Comparison of ENCODE assay signal across 22 cellular contexts in genomic region chr3:29494305-29495036, GRCh38.
DNase-seq lines count a peak whose midpoint lies in the region; TF ChIP-seq lines count a peak whose summit lies in the region.
"Had no signal": no experiment of that assay in that cellular context is flagged by ENCODE, and none has a peak within 500 bp of the region (broad histone marks: within the 10 kb centered on the region; RNA-seq: fewer than 3 reads in every experiment).

No MANE protein-coding gene starts in this region.

- CTCF ChIA-PET in SK-N-SH (lab: Yijun Ruan, JAX) = interaction anchor here (0.7 to 1.5 kb wide), 4 partner anchors 10 to 72 kb away, joined by 3 to 4 read pairs (median 3); no protein-coding TSS in a partner anchor

- H3F3A ChIP-seq in SK-N-SH (replicated peaks; ENCODE audit: insufficient read depth) = peaks cover 30% of the 10 kb centered on the region

- TF ChIP-seq EP300 in SK-N-SH (IDR thresholded peaks at IDR 0.05; ENCODE audit: borderline replicate concordance in 1 of 2, low read depth in 1 of 2, low read length in 1 of 2) = peak in 1 of 2 experiments; percentile 75; a peak in 3 of 4 replicates

- no peaks in the 10 kb centered on the region for H3K9me2 ChIP-seq in SK-N-SH

- intact Hi-C loops in activated CD4-positive, alpha-beta T cell treated with anti-CD3 and anti-CD28 coated beads, Interleukin-2, amount 10 ng/mL, durations not matched to agents 24 days and 14 days (cut with micrococcal nuclease) = no loop called here

- no peak overlapping the region for H3K27ac Mint-ChIP-seq in activated CD4-positive, alpha-beta T cell treated with anti-CD3 and anti-CD28 coated beads, Interleukin-2, amount 10 ng/mL, durations not matched to agents 24 days and 14 days
- H3K27ac Mint-ChIP-seq: activated naive CD4-positive, alpha-beta T cell treated with anti-CD3 and anti-CD28 coated beads for 36 hours; B cell; stimulated activated memory B cell treated with anti-CD40 and anti-IgM and Interleukin-4, amounts not matched to agents 10 μg/mL and 1 μg/mL and 100 μg/mL, for 72 hours had no signal

- peaks cover 7% of the 10 kb centered on the region; the same call in 1 of the 2 replicates for H3K79me2 ChIP-seq in SK-N-SH (ENCODE audit: insufficient read depth)

- DNase-seq in GM03348 (ENCODE audit: low spot score) (peak; percentile 56), SK-N-SH (peak; percentile 58), fibroblast of villous mesenchyme (ENCODE audit: low read depth) (peak; percentile 69), pons (ENCODE audit: low spot score) (peak; percentile 20), UCSD-AML1 (lab: John Stamatoyannopoulos, UW; ENCODE audit: unreplicated experiment) (no peak), NCI-H2196 treated with DMSO at 0.1 percent for 48 hours (lab: John Stamatoyannopoulos, UW; ENCODE audit: unreplicated experiment) (no peak)
- DNase-seq in activated naive CD4-positive, alpha-beta T cell treated with Interleukin-2 at 50 U/mL for 16 hours = no peak
- DNase-seq in activated CD4-positive, alpha-beta T cell treated with anti-CD3 and anti-CD28 coated beads, Interleukin-2, amount 10 ng/mL, durations not matched to agents 24 days and 14 days = no peak
- DNase-seq: activated CD4-positive, alpha-beta T cell treated with anti-CD3 and anti-CD28 coated beads, Interleukin-2, amount 50 U/mL, for 48 hours; activated naive CD4-positive, alpha-beta T cell treated with anti-CD3 and anti-CD28 coated beads for 36 hours; activated T-cell treated with anti-CD3 and anti-CD28 coated beads, Interleukin-2, amount 50 U/mL, for 1 hour; COR-L47; GOT3; NCI-H2029; NCI-H446 treated with DMSO at 0.1 percent for 48 hours; right cardiac atrium had no signal

- H3K4me3 ChIP-seq in SK-N-SH (ENCODE audit: low read depth in 2 of 2, low read length in 1 of 2) = peak overlapping the region; percentile 0 to 15; a peak in 3 of 4 replicates
- no peak overlapping the region for H3K4me3 ChIP-seq in fibroblast of villous mesenchyme (ENCODE audit: low read depth, low read length)
- H3K4me3 ChIP-seq: ascending aorta, thoracic aorta had no signal

- no peaks in the 10 kb centered on the region for H3K9me3 ChIP-seq in SK-N-SH
- H3K9me3 ChIP-seq: ascending aorta, thoracic aorta had no signal

- no peaks in the 10 kb centered on the region for H3K27me3 Mint-ChIP-seq in activated CD4-positive, alpha-beta T cell treated with anti-CD3 and anti-CD28 coated beads, Interleukin-2, amount 10 ng/mL, durations not matched to agents 24 days and 14 days
- H3K27me3 Mint-ChIP-seq: B cell; stimulated activated memory B cell treated with anti-CD40 and anti-IgM and Interleukin-4, amounts not matched to agents 10 μg/mL and 1 μg/mL and 100 μg/mL, for 72 hours had no signal

- POLR2A ChIA-PET in SK-N-SH (lab: Yijun Ruan, JAX) = interaction anchor here (0.8 to 1.8 kb wide), 3 partner anchors 22 to 148 kb away, joined by 3 to 9 read pairs (median 6); no protein-coding TSS in a partner anchor

- peak overlapping the region; percentile 1; the same call in 1 of the 2 replicates for H3K9ac ChIP-seq in SK-N-SH
- H3K9ac ChIP-seq: KMS-11 had no signal

- 34% methylated on average over 6 of the region's 6 CpGs for WGBS in SK-N-SH (ENCODE audit: low lambda C conversion rate)

- H3K27ac ChIP-seq in SK-N-SH (ENCODE audit: low read depth in 2 of 2, low read length in 1 of 2) = peak overlapping the region; percentile 60 to 99; a peak in 3 of 4 replicates
- H3K27ac ChIP-seq: KMS-11, RWPE1 had no signal

- H3K4me1 Mint-ChIP-seq in activated CD4-positive, alpha-beta T cell treated with anti-CD3 and anti-CD28 coated beads, Interleukin-2, amount 10 ng/mL, durations not matched to agents 24 days and 14 days = no peaks in the 10 kb centered on the region
- H3K4me1 Mint-ChIP-seq: B cell; stimulated activated memory B cell treated with anti-CD40 and anti-IgM and Interleukin-4, amounts not matched to agents 10 μg/mL and 1 μg/mL and 100 μg/mL, for 72 hours had no signal

- peaks cover 4% of the 10 kb centered on the region for H3K9me3 Mint-ChIP-seq in activated CD4-positive, alpha-beta T cell treated with anti-CD3 and anti-CD28 coated beads, Interleukin-2, amount 10 ng/mL, durations not matched to agents 24 days and 14 days

- H3K4me3 Mint-ChIP-seq in activated CD4-positive, alpha-beta T cell treated with anti-CD3 and anti-CD28 coated beads, Interleukin-2, amount 10 ng/mL, durations not matched to agents 24 days and 14 days = no peak overlapping the region
- H3K4me3 Mint-ChIP-seq: activated naive CD4-positive, alpha-beta T cell treated with anti-CD3 and anti-CD28 coated beads for 36 hours; B cell; stimulated activated memory B cell treated with anti-CD40 and anti-IgM and Interleukin-4, amounts not matched to agents 10 μg/mL and 1 μg/mL and 100 μg/mL, for 72 hours had no signal

- H3K27me3 ChIP-seq in SK-N-SH (ENCODE audit: insufficient read depth) = no peaks in the 10 kb centered on the region
- H3K27me3 ChIP-seq: ascending aorta had no signal

- peaks cover 0 to 19% of the 10 kb centered on the region in 2 experiments; a peak in 2 of 4 replicates for H3K4me1 ChIP-seq in SK-N-SH (ENCODE audit: control insufficient read depth in 1 of 2, insufficient read depth in 2 of 2, low read depth in 1 of 2, low read length in 1 of 2)
- H3K4me1 ChIP-seq: ascending aorta had no signal

- no peaks in the 10 kb centered on the region for H3K36me3 Mint-ChIP-seq in activated CD4-positive, alpha-beta T cell treated with anti-CD3 and anti-CD28 coated beads, Interleukin-2, amount 10 ng/mL, durations not matched to agents 24 days and 14 days (ENCODE audit: low read depth)
- H3K36me3 Mint-ChIP-seq: stimulated activated memory B cell treated with anti-CD40 and anti-IgM and Interleukin-4, amounts not matched to agents 10 μg/mL and 1 μg/mL and 100 μg/mL, for 72 hours had no signal

- no peak overlapping the region for H2AFZ ChIP-seq in SK-N-SH (ENCODE audit: low read depth)

- no peak for TF ChIP-seq RAD21 in SK-N-SH (IDR thresholded peaks at IDR 0.05; ENCODE audit: low read length)

- no peaks in the 10 kb centered on the region for H4K20me1 ChIP-seq in SK-N-SH (ENCODE audit: insufficient read depth)

- peak overlapping the region; percentile 29; the same call in 1 of the 2 replicates for H3K4me2 ChIP-seq in SK-N-SH
- H3K4me2 ChIP-seq: KMS-11 had no signal

- no peak for TF ChIP-seq CTCF in SK-N-SH (IDR thresholded peaks at IDR 0.05)
- TF ChIP-seq CTCF in fibroblast of villous mesenchyme (IDR thresholded peaks at IDR 0.05; ENCODE audit: insufficient read depth, low read depth, low read length) = no peak

- H3K36me3 ChIP-seq in SK-N-SH (replicated peaks in 1 of 2; ENCODE audit: control insufficient read depth in 1 of 2, insufficient read depth in 2 of 2, low read length in 1 of 2) = peaks cover 11 to 14% of the 10 kb centered on the region in 2 experiments
- H3K36me3 ChIP-seq: ascending aorta, thoracic aorta had no signal

TF ChIP-seq in SK-N-SH, 30 proteins besides CTCF, POLR2A, EP300 and RAD21:
- TF ChIP-seq, protein P1, sequence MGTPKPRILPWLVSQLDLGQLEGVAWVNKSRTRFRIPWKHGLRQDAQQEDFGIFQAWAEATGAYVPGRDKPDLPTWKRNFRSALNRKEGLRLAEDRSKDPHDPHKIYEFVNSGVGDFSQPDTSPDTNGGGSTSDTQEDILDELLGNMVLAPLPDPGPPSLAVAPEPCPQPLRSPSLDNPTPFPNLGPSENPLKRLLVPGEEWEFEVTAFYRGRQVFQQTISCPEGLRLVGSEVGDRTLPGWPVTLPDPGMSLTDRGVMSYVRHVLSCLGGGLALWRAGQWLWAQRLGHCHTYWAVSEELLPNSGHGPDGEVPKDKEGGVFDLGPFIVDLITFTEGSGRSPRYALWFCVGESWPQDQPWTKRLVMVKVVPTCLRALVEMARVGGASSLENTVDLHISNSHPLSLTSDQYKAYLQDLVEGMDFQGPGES (IDR thresholded peaks at IDR 0.05; ENCODE audit: low read depth, low read length) = no peak
- TF ChIP-seq FOXJ3 (CRISPR knock-in tag; IDR thresholded peaks at IDR 0.05) = peak; percentile 78
- TF ChIP-seq POLR2AphosphoS5 (IDR thresholded peaks at IDR 0.05; ENCODE audit: low read depth, low read length) = peak; percentile 36; the same call in 1 of the 2 replicates
- TF ChIP-seq SMC3 (IDR thresholded peaks at IDR 0.05; ENCODE audit: low read depth, low read length) = no peak
- no peak for TF ChIP-seq YY1 (IDR thresholded peaks at IDR 0.05; ENCODE audit: low read depth)
- peak; percentile 65; the same call in 1 of the 2 replicates for TF ChIP-seq RCOR1 (IDR thresholded peaks at IDR 0.05; ENCODE audit: low read length)
- TF ChIP-seq TCF12 (IDR thresholded peaks at IDR 0.05) = peak; percentile 88
- TF ChIP-seq FOXM1 (IDR thresholded peaks at IDR 0.05; ENCODE audit: low read depth) = no peak

Comparison
In these comparisons a context has a peak if more than half of its experiments do, and no peak if none do; other contexts are left out.
1. DNase-seq: peak in GM03348 (single experiment), SK-N-SH (single experiment), fibroblast of villous mesenchyme (single experiment) and pons (single experiment); none in UCSD-AML1 (single experiment), activated naive CD4-positive, alpha-beta T cell treated with Interleukin-2 at 50 U/mL for 16 hours (single experiment), NCI-H2196 treated with DMSO at 0.1 percent for 48 hours (single experiment) and activated CD4-positive, alpha-beta T cell treated with anti-CD3 and anti-CD28 coated beads, Interleukin-2, amount 10 ng/mL, durations not matched to agents 24 days and 14 days (single experiment).